ENCODE assay signal across 8 cellular contexts in the genomic region with DNA sequence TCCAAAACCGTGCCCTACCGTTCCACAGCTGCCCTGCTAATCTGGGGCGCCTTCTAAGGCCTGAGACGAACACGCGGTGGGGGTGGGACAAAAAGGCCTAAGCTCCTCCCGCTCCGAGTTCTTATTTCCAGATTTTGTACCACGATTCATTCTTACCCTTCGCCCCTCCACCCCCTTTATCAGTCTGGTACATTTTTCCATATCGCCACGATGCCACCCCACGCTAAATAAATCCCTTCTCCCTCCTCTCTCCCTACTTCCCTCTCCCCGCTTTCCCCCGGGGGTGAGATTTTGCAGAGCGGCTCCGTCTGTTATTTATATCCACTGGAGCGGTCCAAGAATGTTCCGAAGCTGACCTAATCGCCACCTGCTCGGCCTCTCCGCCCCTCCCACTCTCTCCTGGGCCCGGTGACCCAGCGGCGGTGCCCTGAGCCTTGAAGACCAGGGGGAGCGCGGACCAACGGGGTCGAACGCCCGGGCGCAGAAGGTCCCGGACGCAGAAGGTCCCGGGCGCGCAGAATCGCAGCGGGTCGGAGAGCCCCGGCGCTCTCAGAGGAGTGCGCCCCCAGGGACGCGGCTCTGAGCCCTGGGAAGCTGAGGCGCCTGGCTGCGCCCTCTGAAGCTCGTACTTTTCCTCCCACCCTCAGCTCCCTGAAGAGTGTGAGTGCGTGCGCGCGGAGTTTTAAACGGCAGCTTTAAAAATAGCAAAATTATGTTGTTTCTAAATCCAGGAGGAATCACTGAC. TPM values are rescaled to one million over a fixed set of nuclear protein-coding genes. Genes with fewer than 3 reads are reported as not detected.
DNase-seq lines count a peak whose midpoint lies in the region; ATAC-seq and TF ChIP-seq lines count a peak whose summit lies in the region.

No MANE protein-coding gene starts in this region.

- peak; percentile 80 for DNase-seq in NB4 (ENCODE audit: low read depth)
- DNase-seq in activated T-cell treated with anti-CD3 and anti-CD28 coated beads, Interleukin-2, amount 50 U/mL, for 72 hours: peak; percentile 41 to 47
- DNase-seq in fibroblast of peridontal ligament (ENCODE audit: extremely low read depth): peak; percentile 60
- DNase-seq in natural killer cell treated with Interleukin-12 subunit alpha and Interleukin-12 subunit beta and Interleukin-15 and Interleukin-18, amount 100 ng/mL, for 72 hours (ENCODE audit: low spot score): no peak
- DNase-seq in thoracic aorta (ENCODE audit: low spot score): no peak

- H3K4me3 ChIP-seq in GM12875 (ENCODE audit: low read depth, low read length): peak overlapping the region; percentile 33
- peak overlapping the region; percentile 27 for H3K4me3 ChIP-seq in NB4 (ENCODE audit: low read depth, low read length)
- H3K4me3 ChIP-seq in thoracic aorta: peak overlapping the region; percentile 73

- peak overlapping the region; percentile 84 to 89 for H3K4me3 Mint-ChIP-seq in activated T-cell treated with anti-CD3 and anti-CD28 coated beads, Interleukin-2, amount 50 U/mL, for 72 hours
- peak overlapping the region; percentile 75 for H3K4me3 Mint-ChIP-seq in natural killer cell treated with Interleukin-12 subunit alpha and Interleukin-12 subunit beta and Interleukin-15 and Interleukin-18, amount 100 ng/mL, for 72 hours

- peak overlapping the region; percentile 81 to 83 for H3K27ac ChIP-seq in thoracic aorta

- peaks cover 3% of the 10 kb centered on the region for H3K36me3 ChIP-seq in thoracic aorta

- H3K4me1 Mint-ChIP-seq in activated T-cell treated with anti-CD3 and anti-CD28 coated beads, Interleukin-2, amount 50 U/mL, for 72 hours (ENCODE audit: low read depth): peaks cover 10% of the 10 kb centered on the region
- H3K4me1 Mint-ChIP-seq in natural killer cell treated with Interleukin-12 subunit alpha and Interleukin-12 subunit beta and Interleukin-15 and Interleukin-18, amount 100 ng/mL, for 72 hours (ENCODE audit: low read depth in 2 of 2): peaks cover 0 to 3% of the 10 kb centered on the region in 2 donors

- H3K27ac Mint-ChIP-seq in activated T-cell treated with anti-CD3 and anti-CD28 coated beads, Interleukin-2, amount 50 U/mL, for 72 hours: no peak overlapping the region
- H3K27ac Mint-ChIP-seq in natural killer cell treated with Interleukin-12 subunit alpha and Interleukin-12 subunit beta and Interleukin-15 and Interleukin-18, amount 100 ng/mL, for 72 hours: no peak overlapping the region

- H3K36me3 Mint-ChIP-seq in activated T-cell treated with anti-CD3 and anti-CD28 coated beads, Interleukin-2, amount 50 U/mL, for 72 hours (ENCODE audit: insufficient read depth in 2 of 2): no peaks in the 10 kb centered on the region
- no peaks in the 10 kb centered on the region for H3K36me3 Mint-ChIP-seq in natural killer cell treated with Interleukin-12 subunit alpha and Interleukin-12 subunit beta and Interleukin-15 and Interleukin-18, amount 100 ng/mL, for 72 hours

- no peaks in the 10 kb centered on the region for H3K9me3 ChIP-seq in thoracic aorta

- no peak for TF ChIP-seq POLR2A in NB4 (IDR thresholded peaks at IDR 0.05; ENCODE audit: extremely low read depth, insufficient read length)

- H3K27me3 ChIP-seq in thoracic aorta (replicated peaks; ENCODE audit: insufficient read depth): no peaks in the 10 kb centered on the region

- no peaks in the 10 kb centered on the region for H3K9me3 Mint-ChIP-seq in activated T-cell treated with anti-CD3 and anti-CD28 coated beads, Interleukin-2, amount 50 U/mL, for 72 hours
- no peaks in the 10 kb centered on the region for H3K9me3 Mint-ChIP-seq in natural killer cell treated with Interleukin-12 subunit alpha and Interleukin-12 subunit beta and Interleukin-15 and Interleukin-18, amount 100 ng/mL, for 72 hours

- peaks cover 10% of the 10 kb centered on the region for H3K27me3 Mint-ChIP-seq in activated T-cell treated with anti-CD3 and anti-CD28 coated beads, Interleukin-2, amount 50 U/mL, for 72 hours (ENCODE audit: low read depth)
- H3K27me3 Mint-ChIP-seq in natural killer cell treated with Interleukin-12 subunit alpha and Interleukin-12 subunit beta and Interleukin-15 and Interleukin-18, amount 100 ng/mL, for 72 hours: peaks cover 10 to 15% of the 10 kb centered on the region in 2 donors

- TF ChIP-seq CTCF in GM12875 (IDR thresholded peaks at IDR 0.05; ENCODE audit: borderline replicate concordance, insufficient read depth, low read depth, low read length) (no peak), NB4 (IDR thresholded peaks at IDR 0.05; ENCODE audit: low read depth, low read length) (no peak), thoracic aorta (IDR thresholded peaks at IDR 0.05) (no peak)

- H3K4me1 ChIP-seq in thoracic aorta (ENCODE audit: control insufficient read depth in 1 of 2, low read depth in 2 of 2): peaks cover 22 to 50% of the 10 kb centered on the region in 2 donors

- ATAC-seq in activated T-cell treated with anti-CD3 and anti-CD28 coated beads, Interleukin-2, amount 50 U/mL, for 72 hours (replicated peaks in 1 of 2): peak; percentile 53 to 54
- peak; percentile 38 to 41 for ATAC-seq in natural killer cell treated with Interleukin-12 subunit alpha and Interleukin-12 subunit beta and Interleukin-15 and Interleukin-18, amount 100 ng/mL, for 72 hours
- peak; percentile 32 for ATAC-seq in thoracic aorta (ENCODE audit: insufficient number of reproducible peaks, low FRiP score, low read depth)
- no peak for ATAC-seq in GM18861 (IDR thresholded peaks at IDR 0.05; ENCODE audit: unreplicated experiment)
- ATAC-seq in HG02571 (IDR thresholded peaks at IDR 0.05; ENCODE audit: unreplicated experiment): no peak

RNA-seq across cellular contexts. Expression of gene PACSIN3, which starts 0.9 kb away (rescaled TPM):
- total RNA-seq in activated T-cell treated with anti-CD3 and anti-CD28 coated beads, Interleukin-2, amount 50 U/mL, for 72 hours: 10 to 100 TPM in 1 of 2 donors, 1 to 10 TPM in 1; 4.6 to 10.2 TPM
- 1 to 10 TPM; 1.1 to 4.0 TPM for total RNA-seq in natural killer cell treated with Interleukin-12 subunit alpha and Interleukin-12 subunit beta and Interleukin-15 and Interleukin-18, amount 100 ng/mL, for 72 hours
- total RNA-seq in thoracic aorta: 10 to 100 TPM; 30.3 to 44.4 TPM

RNA-seq across cellular contexts. Expression of gene ARFGAP2, which starts 10.4 kb away (rescaled TPM):
- total RNA-seq in activated T-cell treated with anti-CD3 and anti-CD28 coated beads, Interleukin-2, amount 50 U/mL, for 72 hours: 10 to 100 TPM; 83.8 to 91.6 TPM
- 100 to 1,000 TPM; 117 to 151 TPM for total RNA-seq in natural killer cell treated with Interleukin-12 subunit alpha and Interleukin-12 subunit beta and Interleukin-15 and Interleukin-18, amount 100 ng/mL, for 72 hours
- 100 to 1,000 TPM; 122 to 164 TPM for total RNA-seq in thoracic aorta

RNA-seq across cellular contexts. Expression of gene DDB2, which starts 27.7 kb away (rescaled TPM):
- 100 to 1,000 TPM; 306 to 397 TPM for total RNA-seq in activated T-cell treated with anti-CD3 and anti-CD28 coated beads, Interleukin-2, amount 50 U/mL, for 72 hours
- 10 to 100 TPM; 47.9 to 71.7 TPM for total RNA-seq in natural killer cell treated with Interleukin-12 subunit alpha and Interleukin-12 subunit beta and Interleukin-15 and Interleukin-18, amount 100 ng/mL, for 72 hours
- 10 to 100 TPM; 45.6 to 69.7 TPM for total RNA-seq in thoracic aorta

Comparison
In these comparisons a context has a peak if more than half of its experiments do, and no peak if none do; other contexts are left out.
1. DNase-seq: peak in NB4 (single experiment), activated T-cell treated with anti-CD3 and anti-CD28 coated beads, Interleukin-2, amount 50 U/mL, for 72 hours (2 of 2) and fibroblast of peridontal ligament (single experiment); none in natural killer cell treated with Interleukin-12 subunit alpha and Interleukin-12 subunit beta and Interleukin-15 and Interleukin-18, amount 100 ng/mL, for 72 hours (single experiment) and thoracic aorta (single experiment).
2. ATAC-seq: peak in activated T-cell treated with anti-CD3 and anti-CD28 coated beads, Interleukin-2, amount 50 U/mL, for 72 hours (2 of 2), natural killer cell treated with Interleukin-12 subunit alpha and Interleukin-12 subunit beta and Interleukin-15 and Interleukin-18, amount 100 ng/mL, for 72 hours (2 of 2) and thoracic aorta (single experiment); none in GM18861 (single experiment) and HG02571 (single experiment).
3. RNA of gene DDB2, which starts 27.7 kb away (total RNA-seq): 306 to 397 TPM in activated T-cell treated with anti-CD3 and anti-CD28 coated beads, Interleukin-2, amount 50 U/mL, for 72 hours; 47.9 to 71.7 TPM in natural killer cell treated with Interleukin-12 subunit alpha and Interleukin-12 subunit beta and Interleukin-15 and Interleukin-18, amount 100 ng/mL, for 72 hours and 45.6 to 69.7 TPM in thoracic aorta; every median in the first group is over 4 times any median in the second.
4. Peak in every context shown above with its lines, with median percentiles within 50 percentile points of each other: H3K4me3 ChIP-seq.